In genomic region chr20:49046087-49046900, GRCh38 we compare ENCODE assay signal across 8 cellular contexts. TPM values are rescaled to one million over a fixed set of nuclear protein-coding genes. Genes with fewer than 3 reads are reported as not detected.
DNase-seq lines count a peak whose midpoint lies in the region; ATAC-seq lines count a peak whose summit lies in the region.

Gene CSE1L, plus strand, starts transcription at chr20:49046312. Its CDS starts 12,152 bp downstream, at chr20:49058464.

- H3K27me3 Mint-ChIP-seq in effector memory CD8-positive, alpha-beta T cell, result no peaks in the 10 kb centered on the region

- peaks cover 20 to 30% of the 10 kb centered on the region in 2 donors for H3K4me1 Mint-ChIP-seq in effector memory CD8-positive, alpha-beta T cell (ENCODE audit: low read depth in 2 of 2)

- no peaks in the 10 kb centered on the region for H3K9me3 Mint-ChIP-seq in effector memory CD8-positive, alpha-beta T cell

- peak; percentile 81 for ATAC-seq in GM21360 (IDR thresholded peaks at IDR 0.05; ENCODE audit: unreplicated experiment)
- peak; percentile 87 for ATAC-seq in effector memory CD8-positive, alpha-beta T cell (replicated peaks)

- H3K27ac Mint-ChIP-seq in effector memory CD8-positive, alpha-beta T cell, result peak within 1 kb of the TSS; percentile 97 to 99

- peak within 1 kb of the TSS; percentile 99 to 100 for H3K4me3 Mint-ChIP-seq in effector memory CD8-positive, alpha-beta T cell

- DNase-seq in COLO668 (lab: John Stamatoyannopoulos, UW; ENCODE audit: unreplicated experiment) (peak; percentile 97), HT1080 (ENCODE audit: low read depth) (peak; percentile 92), NOMO-1 treated with DMSO at 0.1 percent for 48 hours (lab: John Stamatoyannopoulos, UW; ENCODE audit: unreplicated experiment) (peak; percentile 96), medulla oblongata (ENCODE audit: extremely low spot score) (peak; percentile 98)
- DNase-seq in activated CD8-positive, alpha-beta memory T cell treated with anti-CD3 and anti-CD28 coated beads for 4 hours (ENCODE audit: low read depth in 2 of 2), result peak; percentile 86 to 87
- DNase-seq in effector memory CD8-positive, alpha-beta T cell, result peak; percentile 92 to 95 (median 94)
- DNase-seq in stimulated activated CD8-positive, alpha-beta memory T cell treated with anti-CD3 and anti-CD28 coated beads, Interleukin-12 subunit alpha, Interleukin-12 subunit beta, amount 100 ng/mL, for 1 hour (ENCODE audit: low read depth), result peak; percentile 92

- H3K36me3 Mint-ChIP-seq in effector memory CD8-positive, alpha-beta T cell (ENCODE audit: insufficient read depth), result peaks cover 44% of the 10 kb centered on the region

RNA-seq across cellular contexts. Expression of gene CSE1L, which starts in this region (rescaled TPM):
- total RNA-seq in HT1080 (2014; rRNA removed; shearing (Covaris generic)), result 172 and 185 TPM in 2 replicates
- polyA plus RNA-seq in HT1080 (2015; cell fraction: cytosol; rRNA removed), result 141 and 170 TPM in 2 replicates
- polyA plus RNA-seq in HT1080 (2015; cell fraction: nucleus; rRNA removed), result 232 and 288 TPM in 2 replicates

Comparison
In these comparisons a context has a peak if more than half of its experiments do, and no peak if none do; other contexts are left out.
1. Peak in every context shown above with its lines: DNase-seq and ATAC-seq.